Comparison of ENCODE assay signal across 28 cellular contexts in genomic region chr21:37868446-37868845, GRCh38. TPM values are rescaled to one million over a fixed set of nuclear protein-coding genes. Genes with fewer than 3 reads are reported as not detected.
"Had no signal": no experiment of that assay in that cellular context is flagged by ENCODE, and none has a peak within 500 bp of the region (broad histone marks: within the 10 kb centered on the region; RNA-seq: fewer than 3 reads in every experiment).

No MANE protein-coding gene starts in this region.

- ATAC-seq: pancreas, sciatic nerve, upper lobe of right lung had no signal

- H3K27ac ChIP-seq: adrenal gland, cardiac muscle cell, hepatocyte, left ventricle myocardium inferior, pancreas, prostate gland, suprapubic skin, tibial artery, upper lobe of right lung had no signal

- H3K36me3 ChIP-seq: adrenal gland, cardiac muscle cell, left ventricle myocardium inferior, neutrophil, pancreas, prostate gland, suprapubic skin, tibial artery, upper lobe of right lung had no signal

- H3K4me2 ChIP-seq: hepatocyte had no signal

- H3K4me1 ChIP-seq: adrenal gland, left ventricle myocardium inferior, pancreas, prostate gland, tibial artery, upper lobe of right lung had no signal

- DNase-seq: activated CD4-positive, alpha-beta T cell treated with anti-CD3 and anti-CD28 coated beads for 4 hours; activated CD4-positive, alpha-beta T cell treated with anti-CD3 and anti-CD28 coated beads, Interleukin-2, amount 50 U/mL, for 4 hours; activated CD4-positive, CD25-positive, alpha-beta regulatory T cell; activated effector memory CD4-positive, alpha-beta T cell treated with anti-CD3 and anti-CD28 coated beads, Interleukin-2, amount 50 U/mL, for 16 hours; activated naive CD4-positive, alpha-beta T cell treated with anti-CD3 and anti-CD28 coated beads for 36 hours; activated naive CD8-positive, alpha-beta T cell treated with anti-CD3 and anti-CD28 coated beads for 36 hours; adrenal gland; aorta; left ventricle myocardium inferior; naive B cell; nephron progenitor cell; pancreas; retina; stimulated activated CD4-positive, alpha-beta T cell treated with anti-CD3 and anti-CD28 coated beads, Interleukin-15, amount 100 ng/mL, for 24 hours; stimulated activated CD4-positive, alpha-beta T cell treated with anti-CD3 and anti-CD28 coated beads, Interleukin-2, amount 100 ng/mL, for 24 hours; stimulated activated naive CD4-positive, alpha-beta T cell; T-helper 1 cell; tibial artery; upper lobe of right lung had no signal

- H2AFZ ChIP-seq: hepatocyte had no signal

- H3K27me3 ChIP-seq: adrenal gland, cardiac muscle cell, hepatocyte, neutrophil, pancreas, upper lobe of right lung had no signal

- H3K79me2 ChIP-seq: hepatocyte had no signal

- H3K4me3 ChIP-seq: adrenal gland, cardiac muscle cell, hepatocyte, left ventricle myocardium inferior, lung, pancreas, prostate gland, suprapubic skin, tibial artery, upper lobe of right lung had no signal

- H3K9me3 ChIP-seq: adrenal gland, left ventricle myocardium inferior, neutrophil, pancreas, prostate gland, suprapubic skin, tibial artery, upper lobe of right lung had no signal

RNA-seq across cellular contexts. Expression of gene KCNJ6, which starts 47.8 kb away (rescaled TPM):
- total RNA-seq: activated naive CD4-positive, alpha-beta T cell treated with anti-CD3 and anti-CD28 coated beads for 36 hours; activated naive CD8-positive, alpha-beta T cell treated with anti-CD3 and anti-CD28 coated beads for 36 hours; cardiac muscle cell; endothelial cell of umbilical vein; left ventricle myocardium inferior; mesenteric fat pad; sciatic nerve; suprapubic skin had no signal
- polyA plus RNA-seq: aorta, cardiac muscle cell, endothelial cell of umbilical vein had no signal
